12 cellular contexts compared by ENCODE assay signal in the genomic region with DNA sequence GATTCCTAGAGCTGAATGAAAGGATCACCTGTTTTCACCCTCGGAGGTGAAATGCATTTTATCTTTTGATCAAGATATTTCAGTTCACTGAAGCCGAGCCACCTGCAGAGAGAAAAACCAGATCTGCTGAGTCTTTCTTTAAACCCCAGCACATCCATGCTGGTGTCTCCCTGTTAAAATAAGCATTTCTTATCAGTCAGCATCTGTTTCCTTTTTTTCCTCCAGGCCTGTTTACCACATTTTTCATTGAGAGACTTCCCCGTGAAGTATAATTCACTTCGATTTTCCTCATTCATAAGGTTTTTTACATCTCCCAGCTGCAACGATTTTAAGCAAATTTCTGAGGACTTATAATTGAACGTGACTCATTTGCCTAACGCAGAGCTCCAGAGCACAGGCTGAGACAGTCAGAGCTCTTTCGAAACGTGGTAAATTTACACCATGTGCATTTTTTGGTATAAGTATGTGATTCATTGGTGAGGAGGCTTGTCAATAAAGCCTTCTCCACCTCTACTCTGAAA.
DNase-seq lines count a peak whose midpoint lies in the region; ATAC-seq and TF ChIP-seq lines count a peak whose summit lies in the region.
"Had no signal": no experiment of that assay in that cellular context is flagged by ENCODE, and none has a peak within 500 bp of the region (broad histone marks: within the 10 kb centered on the region; RNA-seq: fewer than 3 reads in every experiment).

No MANE protein-coding gene starts in this region.

- H3F3A ChIP-seq in smooth muscle cell (ENCODE audit: low read depth), result peaks cover 6% of the 10 kb centered on the region

- peak overlapping the region; percentile 64 for H3K4me2 ChIP-seq in smooth muscle cell

- H3K4me3 ChIP-seq in fibroblast of pulmonary artery (replicated peaks; ENCODE audit: low read depth, low read length) (no peak overlapping the region), smooth muscle cell (no peak overlapping the region)
- H3K4me3 ChIP-seq: tibial artery had no signal

- peak overlapping the region; percentile 8 for H3K9ac ChIP-seq in smooth muscle cell (ENCODE audit: low read depth)

- H3K9me3 ChIP-seq in smooth muscle cell (replicated peaks; ENCODE audit: low read depth), result no peaks in the 10 kb centered on the region
- H3K9me3 ChIP-seq: BE2C, tibial artery had no signal

- POLR2A ChIA-PET in RWPE1 (lab: Yijun Ruan, JAX; ENCODE audit: low non-redundant PET), result no interaction called here

- DNase-seq in activated CD4-positive, alpha-beta T cell treated with anti-CD3 and anti-CD28 coated beads for 48 hours, result peak; percentile 5
- DNase-seq in activated CD4-positive, alpha-beta T cell treated with anti-CD3 and anti-CD28 coated beads, Interleukin-2, amount 50 U/mL, for 48 hours, result no peak
- peak; percentile 60 for DNase-seq in RWPE1 (ENCODE audit: low spot score)
- DNase-seq in fibroblast of pulmonary artery (ENCODE audit: low read depth), result peak; percentile 79
- no peak for DNase-seq in smooth muscle cell (lab: John Stamatoyannopoulos, UW; ENCODE audit: unreplicated experiment)
- no peak for DNase-seq in NCI-H2171 treated with DMSO at 0.1 percent for 48 hours (lab: John Stamatoyannopoulos, UW)
- DNase-seq in NCI-H187 treated with DMSO at 0.1 percent for 48 hours (lab: John Stamatoyannopoulos, UW), result no peak
- DNase-seq: activated CD4-positive, alpha-beta T cell treated with anti-CD3 and anti-CD28 coated beads, Interleukin-2, amount 50 U/mL, for 4 hours; BE2C; PC-3; tibial artery had no signal

- CTCF ChIA-PET in RWPE1 (lab: Yijun Ruan, JAX), result no interaction called here

- ATAC-seq in GM18873 (IDR thresholded peaks at IDR 0.05; ENCODE audit: low FRiP score, unreplicated experiment), result no peak
- ATAC-seq: PC-3 had no signal

- no peaks in the 10 kb centered on the region for H3K79me2 ChIP-seq in smooth muscle cell (ENCODE audit: low read depth)

- no peaks in the 10 kb centered on the region for H3K27me3 ChIP-seq in smooth muscle cell (ENCODE audit: low read depth)
- H3K27me3 ChIP-seq: BE2C, tibial artery had no signal

- H2AFZ ChIP-seq in smooth muscle cell (ENCODE audit: low read depth), result no peak overlapping the region

- no peak overlapping the region for H3K27ac ChIP-seq in RWPE1
- H3K27ac ChIP-seq in smooth muscle cell (ENCODE audit: low read depth), result peak overlapping the region; percentile 78
- H3K27ac ChIP-seq: tibial artery had no signal

- H3K36me3 ChIP-seq in smooth muscle cell (ENCODE audit: low read depth), result no peaks in the 10 kb centered on the region
- H3K36me3 ChIP-seq: BE2C, tibial artery had no signal

- TF ChIP-seq CTCF in RWPE1 (conservative IDR thresholded peaks at IDR 0.05; ENCODE audit: low read depth) (no peak), fibroblast of pulmonary artery (IDR thresholded peaks at IDR 0.05; ENCODE audit: low read length, missing control alignments) (no peak), smooth muscle cell (IDR thresholded peaks at IDR 0.05; ENCODE audit: borderline replicate concordance, insufficient read depth, poor library complexity, severe bottlenecking) (no peak)

- no peaks in the 10 kb centered on the region for H4K20me1 ChIP-seq in smooth muscle cell (ENCODE audit: low read depth)

- H3K4me1 ChIP-seq in smooth muscle cell (ENCODE audit: low read depth), result peaks cover 7% of the 10 kb centered on the region
- H3K4me1 ChIP-seq: BE2C, tibial artery had no signal

- WGBS in smooth muscle cell (ENCODE audit: low lambda C conversion rate), result 9% methylated on average over 9 of the region's 9 CpGs

Comparison
In these comparisons a context has a peak if more than half of its experiments do, and no peak if none do; other contexts are left out.
1. DNase-seq: peak in activated CD4-positive, alpha-beta T cell treated with anti-CD3 and anti-CD28 coated beads for 48 hours (single experiment), RWPE1 (single experiment) and fibroblast of pulmonary artery (single experiment); none in activated CD4-positive, alpha-beta T cell treated with anti-CD3 and anti-CD28 coated beads, Interleukin-2, amount 50 U/mL, for 48 hours (0 of 2), smooth muscle cell (single experiment), NCI-H2171 treated with DMSO at 0.1 percent for 48 hours (single experiment) and NCI-H187 treated with DMSO at 0.1 percent for 48 hours (single experiment).